ENCODE assay signal across 8 cellular contexts in the genomic region with DNA sequence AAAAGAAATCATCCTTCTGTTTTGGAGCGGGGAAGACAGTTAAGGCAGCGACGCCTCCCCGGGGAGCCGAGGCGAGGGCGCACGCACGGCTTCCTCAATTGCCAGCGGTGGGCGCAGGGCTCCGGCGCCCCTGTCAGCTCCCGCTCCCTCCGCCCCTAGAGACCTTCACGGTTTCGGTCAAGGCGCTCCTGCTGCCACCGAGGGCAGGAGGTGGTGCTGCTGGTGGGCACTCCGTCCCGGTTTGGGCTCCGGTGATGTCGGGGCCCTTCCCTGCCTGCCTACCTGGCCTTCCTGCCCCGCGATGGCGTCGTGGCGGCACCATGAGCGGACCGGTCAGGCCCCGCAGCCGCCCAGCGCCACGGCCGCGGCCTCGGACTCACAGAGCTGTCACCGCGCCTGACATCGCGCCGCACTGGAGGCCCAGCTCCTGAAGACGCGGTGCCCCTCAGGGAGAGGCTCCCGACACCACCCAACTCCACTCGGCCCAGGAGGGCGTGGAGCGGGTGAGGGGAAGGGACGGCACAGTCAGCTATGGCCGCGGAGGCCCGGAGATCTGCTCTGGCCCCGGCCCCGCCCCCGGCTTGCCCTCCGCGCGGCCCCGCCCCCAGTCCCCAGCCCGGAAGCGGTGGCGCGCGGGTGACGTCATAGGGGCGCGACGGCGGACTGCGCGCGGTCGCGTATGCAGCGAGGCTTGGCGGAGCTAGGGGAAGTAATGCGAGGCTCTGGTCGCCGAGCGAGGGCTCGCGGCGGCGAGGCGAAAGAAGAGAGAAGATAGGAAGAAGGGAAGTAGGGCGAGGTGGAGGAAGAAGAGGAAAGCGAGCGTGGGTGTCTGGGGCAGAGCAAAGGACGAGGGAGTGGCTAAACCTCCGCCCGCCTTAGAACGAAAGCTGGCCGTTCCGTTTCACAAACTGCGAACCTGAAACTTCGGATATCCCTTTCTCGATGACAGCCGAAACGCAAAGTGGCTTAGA. TPM values are rescaled to one million over a fixed set of nuclear protein-coding genes. Genes with fewer than 3 reads are reported as not detected.
A peak's percentile ranks its signal among the peaks of the same experiment; 100 is the strongest.
DNase-seq lines count a peak whose midpoint lies in the region; ATAC-seq, FAIRE-seq and TF ChIP-seq lines count a peak whose summit lies in the region.

A gene with protein sequence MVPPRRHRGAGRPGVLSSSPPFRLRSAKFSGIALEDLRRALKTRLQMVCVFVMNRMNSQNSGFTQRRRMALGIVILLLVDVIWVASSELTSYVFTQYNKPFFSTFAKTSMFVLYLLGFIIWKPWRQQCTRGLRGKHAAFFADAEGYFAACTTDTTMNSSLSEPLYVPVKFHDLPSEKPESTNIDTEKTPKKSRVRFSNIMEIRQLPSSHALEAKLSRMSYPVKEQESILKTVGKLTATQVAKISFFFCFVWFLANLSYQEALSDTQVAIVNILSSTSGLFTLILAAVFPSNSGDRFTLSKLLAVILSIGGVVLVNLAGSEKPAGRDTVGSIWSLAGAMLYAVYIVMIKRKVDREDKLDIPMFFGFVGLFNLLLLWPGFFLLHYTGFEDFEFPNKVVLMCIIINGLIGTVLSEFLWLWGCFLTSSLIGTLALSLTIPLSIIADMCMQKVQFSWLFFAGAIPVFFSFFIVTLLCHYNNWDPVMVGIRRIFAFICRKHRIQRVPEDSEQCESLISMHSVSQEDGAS (minus strand): TSS at position 555 of the 971 bp plus-strand sequence. CDS start 233 bp downstream, at position 322.

- H3K9me2 ChIP-seq in OCI-LY7 (ENCODE audit: insufficient read depth, low read length): no peaks in the 10 kb centered on the region

- H2AK9ac ChIP-seq in IMR-90 (replicated peaks; ENCODE audit: low read depth, low read length, poor library complexity): peak within 1 kb of the TSS; percentile 98

- peak within 1 kb of the TSS; percentile 95 for H4K5ac ChIP-seq in IMR-90 (ENCODE audit: low read depth, low read length)

- peak within 1 kb of the TSS; percentile 99 for H3K23ac ChIP-seq in IMR-90 (ENCODE audit: low read depth, low read length)

- peak; percentile 64 for FAIRE-seq in endothelial cell of umbilical vein (lab: Jason Lieb, UNC)

- H3K9me1 ChIP-seq in IMR-90 (ENCODE audit: insufficient read depth, low read length): no peaks in the 10 kb centered on the region; the same call in 1 of the 2 replicates
- H3K9me1 ChIP-seq in endothelial cell of umbilical vein (replicated peaks; ENCODE audit: control insufficient read depth, extremely low read depth, insufficient read depth, low read length): no peaks in the 10 kb centered on the region

- H3K9me3 ChIP-seq in IMR-90 (ENCODE audit: control insufficient read depth, insufficient read depth, low read length): no peaks in the 10 kb centered on the region
- H3K9me3 ChIP-seq in OCI-LY7 (ENCODE audit: low read length): no peaks in the 10 kb centered on the region
- no peaks in the 10 kb centered on the region for H3K9me3 ChIP-seq in endothelial cell of umbilical vein (replicated peaks; ENCODE audit: control insufficient read depth, insufficient read depth, low read length)
- no peaks in the 10 kb centered on the region for H3K9me3 ChIP-seq in mononuclear cell (ENCODE audit: low read depth, low read length)

- H2BK15ac ChIP-seq in IMR-90 (ENCODE audit: low read depth, low read length): peak within 1 kb of the TSS; percentile 48; the same call in 2 of the 3 replicates

- no peak for TF ChIP-seq RAD21 in IMR-90 (IDR thresholded peaks at IDR 0.05; ENCODE audit: low read length)

- H3K79me2 ChIP-seq in OCI-LY7 (ENCODE audit: insufficient read depth, low read depth, low read length): peaks cover 50% of the 10 kb centered on the region
- H3K79me2 ChIP-seq in endothelial cell of umbilical vein (ENCODE audit: control insufficient read depth, insufficient read depth, low read length): peaks cover 25% of the 10 kb centered on the region

- H3K4me2 ChIP-seq in IMR-90 (ENCODE audit: low read depth, low read length) (peak within 1 kb of the TSS; percentile 90), OCI-LY7 (ENCODE audit: low read length) (peak within 1 kb of the TSS; percentile 85), endothelial cell of umbilical vein (ENCODE audit: insufficient read depth, low read length) (peak within 1 kb of the TSS; percentile 91)

- H3K14ac ChIP-seq in IMR-90 (replicated peaks; ENCODE audit: low read depth, low read length): peak within 1 kb of the TSS; percentile 99

- H3K79me1 ChIP-seq in IMR-90 (ENCODE audit: low read depth in 1 of 2, low read length in 2 of 2): peaks cover 6 to 35% of the 10 kb centered on the region in 2 experiments

- H3K36me3 ChIP-seq in IMR-90 (ENCODE audit: control insufficient read depth, insufficient read depth, low read length) (peaks cover 1% of the 10 kb centered on the region; the same call in 1 of the 2 replicates), OCI-LY7 (ENCODE audit: insufficient read depth, low read length) (peaks cover 22% of the 10 kb centered on the region), endothelial cell of umbilical vein (ENCODE audit: control insufficient read depth in 2 of 2, extremely low read depth in 1 of 2, insufficient read depth in 2 of 2, low read length in 2 of 2) (peaks cover 0 to 4% of the 10 kb centered on the region in 2 experiments)

- in situ Hi-C loops in IMR-90 (cut with MboI; ENCODE audit: low sequenced_read_pairs): loop anchor here (5.0 kb wide), 1 partner anchor 131 kb away; no protein-coding TSS in a partner anchor

- BruUV-seq in IMR-90 (replicated peaks; lab: Mats Ljungman, UMichigan): no TSS peak
- BruUV-seq in OCI-LY7 (replicated peaks; lab: Mats Ljungman, UMichigan): no TSS peak
- no TSS peak for BruUV-seq in endothelial cell of umbilical vein (replicated peaks; lab: Mats Ljungman, UMichigan)

- WGBS in IMR-90 (ENCODE audit: extremely low coverage in 2 of 2, insufficient read length in 1 of 2), 2 experiments: 1% methylated on average over 37 of the region's 99 CpGs; no CpG with 5 or more reads in 1 of the 2 experiments

- H3K4me1 ChIP-seq in IMR-90 (ENCODE audit: control insufficient read depth, insufficient read depth, low read length) (0 out of 2 replicates have a peak, but pooled peaks cover 2% of the 10 kb centered on the region), OCI-LY7 (ENCODE audit: insufficient read depth, low read length, poor library complexity, severe bottlenecking) (peaks cover 25% of the 10 kb centered on the region), endothelial cell of umbilical vein (ENCODE audit: control insufficient read depth, extremely low read depth, insufficient read depth, low read length) (peaks cover 29% of the 10 kb centered on the region), mononuclear cell (ENCODE audit: insufficient read depth, low read length) (peaks cover 17% of the 10 kb centered on the region)

- POLR2A ChIA-PET in IMR-90 (lab: Charles Lee; ENCODE audit: unreplicated experiment): interaction anchor here (0.7 to 1.4 kb wide), 6 partner anchors 12 to 138 kb away, joined by 3 to 7 read pairs (median 3); a partner anchor contains a TSS
- POLR2A ChIA-PET in OCI-LY7 (lab: Charles Lee): interaction anchor here (0.5 to 2.5 kb wide), 24 partner anchors 10 to 301 kb away, joined by 3 to 9 read pairs (median 3); a partner anchor contains a TSS
- POLR2A ChIA-PET in endothelial cell of umbilical vein (lab: Charles Lee): interaction anchor here (0.5 to 1.4 kb wide), 4 partner anchors 15 to 138 kb away, joined by 3 to 9 read pairs (median 4); a partner anchor contains a TSS

- H2AFZ ChIP-seq in IMR-90 (replicated peaks; ENCODE audit: low read length, poor library complexity) (peak within 1 kb of the TSS; percentile 99), OCI-LY7 (ENCODE audit: low read length) (peak within 1 kb of the TSS; percentile 75), endothelial cell of umbilical vein (ENCODE audit: low read depth, low read length) (peak within 1 kb of the TSS; percentile 95)

- H2BK5ac ChIP-seq in IMR-90 (ENCODE audit: low read depth, low read length, poor library complexity, severe bottlenecking): peak within 1 kb of the TSS; percentile 95

- H3K9ac ChIP-seq in IMR-90 (ENCODE audit: low read depth, low read length) (peak within 1 kb of the TSS; percentile 99), endothelial cell of umbilical vein (replicated peaks; ENCODE audit: extremely low read depth, insufficient read depth, low read length) (peak within 1 kb of the TSS; percentile 88)

- TF ChIP-seq POLR2A in IMR-90 (IDR thresholded peaks at IDR 0.05; ENCODE audit: low read depth, low read length) (peak; percentile 89), endothelial cell of umbilical vein (IDR thresholded peaks at IDR 0.05; ENCODE audit: low read depth, low read length) (peak; percentile 92)

- H3K4me3 ChIP-seq in IMR-90 (ENCODE audit: insufficient read depth, low read depth, low read length): peak within 1 kb of the TSS; percentile 87
- H3K4me3 ChIP-seq in OCI-LY7 (ENCODE audit: low read depth, low read length, poor library complexity, severe bottlenecking): peak within 1 kb of the TSS; percentile 89
- peak within 1 kb of the TSS; percentile 91 to 97 (median 96) for H3K4me3 ChIP-seq in endothelial cell of umbilical vein (replicated peaks in 1 of 3; ENCODE audit: insufficient read depth in 1 of 3, low read depth in 1 of 3, low read length in 3 of 3)
- H3K4me3 ChIP-seq in mononuclear cell (ENCODE audit: low read length): peak within 1 kb of the TSS; percentile 88

- peak within 1 kb of the TSS; percentile 88 for H3K18ac ChIP-seq in IMR-90 (ENCODE audit: low read depth, low read length)

- peak; percentile 72 for DNase-seq in DMS 273 treated with DMSO at 0.1 percent for 48 hours (lab: John Stamatoyannopoulos, UW)
- peak; percentile 86 for DNase-seq in IMR-90
- DNase-seq in OCI-LY7 (ENCODE audit: low spot score): peak; percentile 95
- DNase-seq in activated T-cell treated with anti-CD3 and anti-CD28 coated beads for 1 hour (ENCODE audit: low read depth): peak; percentile 95
- DNase-seq in endothelial cell of umbilical vein (ENCODE audit: low read depth, low spot score): peak; percentile 92
- DNase-seq in stimulated activated CD8-positive, alpha-beta memory T cell treated with anti-CD3 and anti-CD28 coated beads, Interleukin-2, amount 100 ng/mL, for 48 hours (ENCODE audit: low read depth in 2 of 2): peak; percentile 92 to 94

- H2BK120ac ChIP-seq in IMR-90 (ENCODE audit: low read depth, low read length): peak within 1 kb of the TSS; percentile 84

- ATAC-seq in GM21529 (IDR thresholded peaks at IDR 0.05; ENCODE audit: unreplicated experiment) (peak; percentile 83), IMR-90 (ENCODE audit: low read depth) (peak; percentile 98)

- H3K27me3 ChIP-seq in IMR-90 (ENCODE audit: control insufficient read depth, insufficient read depth, low read length) (no peaks in the 10 kb centered on the region), endothelial cell of umbilical vein (ENCODE audit: control insufficient read depth in 2 of 2, insufficient read depth in 2 of 2, low read length in 2 of 2) (no peaks in the 10 kb centered on the region), mononuclear cell (ENCODE audit: insufficient read depth, low read length) (no peaks in the 10 kb centered on the region)

- no peak for TF ChIP-seq CTCF in IMR-90 (conservative IDR thresholded peaks at IDR 0.05; ENCODE audit: low read depth, low read length)
- TF ChIP-seq CTCF in OCI-LY7 (conservative IDR thresholded peaks at IDR 0.05; ENCODE audit: low read length): no peak
- TF ChIP-seq CTCF in endothelial cell of umbilical vein (IDR thresholded peaks at IDR 0.05; ENCODE audit: extremely low read depth in 1 of 2, insufficient read depth in 1 of 2, low read depth in 1 of 2, low read length in 2 of 2): no peak

- peaks cover 12% of the 10 kb centered on the region; the same call in 1 of the 2 replicates for H4K20me1 ChIP-seq in IMR-90 (ENCODE audit: insufficient read depth, low read length)
- peaks cover 10% of the 10 kb centered on the region; the same call in 1 of the 2 replicates for H4K20me1 ChIP-seq in OCI-LY7 (ENCODE audit: insufficient read depth, low read length)
- no peaks in the 10 kb centered on the region for H4K20me1 ChIP-seq in endothelial cell of umbilical vein (replicated peaks; ENCODE audit: control insufficient read depth, extremely low read depth, insufficient read depth, low read length)

- CTCF ChIA-PET in IMR-90 (lab: Yijun Ruan, JAX) (interaction anchor here (1.1 kb wide), 1 partner anchor 13 kb away, joined by 3 read pairs; no protein-coding TSS in a partner anchor), OCI-LY7 (lab: Charles Lee; ENCODE audit: unreplicated experiment) (interaction anchor here (0.6 to 1.0 kb wide), 3 partner anchors 131 to 140 kb away, joined by 3 to 4 read pairs (median 3); no protein-coding TSS in a partner anchor), endothelial cell of umbilical vein (lab: Charles Lee) (interaction anchor here (0.9 to 1.8 kb wide), 12 partner anchors 13 to 203 kb away, joined by 3 to 10 read pairs (median 3); a partner anchor contains a TSS)

- H3K27ac ChIP-seq in IMR-90 (ENCODE audit: insufficient read depth, low read length) (peak within 1 kb of the TSS; percentile 99), OCI-LY7 (ENCODE audit: low read depth, low read length, poor library complexity, severe bottlenecking) (peak within 1 kb of the TSS; percentile 93), endothelial cell of umbilical vein (ENCODE audit: insufficient read depth, low read depth, low read length) (peak within 1 kb of the TSS; percentile 75)

- H3K56ac ChIP-seq in IMR-90 (ENCODE audit: extremely low read depth, insufficient read depth, low read length): peak within 1 kb of the TSS; percentile 98

- H2AK5ac ChIP-seq in IMR-90 (ENCODE audit: low read depth, low read length): peak within 1 kb of the TSS; percentile 83; the same call in 1 of the 2 replicates

- H4K8ac ChIP-seq in IMR-90 (ENCODE audit: low read depth in 2 of 2, low read length in 2 of 2): peak within 1 kb of the TSS; percentile 84 to 99

- intact Hi-C loops in IMR-90 (cut with micrococcal nuclease) (loop anchor here (1.0 to 10.0 kb wide), 3 partner anchors 62 to 798 kb away; no protein-coding TSS in a partner anchor), OCI-LY7 (cut with micrococcal nuclease; ENCODE audit: unreplicated experiment) (loop anchor here (1.0 to 10.0 kb wide), 3 partner anchors 105 to 152 kb away; no protein-coding TSS in a partner anchor), endothelial cell of umbilical vein (cut with micrococcal nuclease) (loop anchor here (1.0 to 5.0 kb wide), 5 partner anchors 62 to 211 kb away; no protein-coding TSS in a partner anchor)

- H2BK20ac ChIP-seq in IMR-90 (ENCODE audit: low read depth, low read length): 0 out of 2 replicates have a peak within 1 kb of the TSS, but pooled peaks have one; percentile 6

- H4K91ac ChIP-seq in IMR-90 (ENCODE audit: insufficient read depth, low read depth, low read length): peak within 1 kb of the TSS; percentile 91

- dilution Hi-C loops in IMR-90 (cut with HindIII; ENCODE audit: low sequenced_read_pairs, unreplicated experiment): no loop called here
- dilution Hi-C loops in endothelial cell of umbilical vein (cut with MboI; ENCODE audit: extremely low pct_ligation_motif_present, low sequenced_read_pairs): no loop called here

- peak within 1 kb of the TSS; percentile 97 for H3K4ac ChIP-seq in IMR-90 (ENCODE audit: low read depth, low read length)

RNA-seq across cellular contexts. Expression of the gene that starts here (rescaled TPM):
- total RNA-seq in IMR-90 (2012; rRNA removed) (93.4 and 106 TPM in 2 replicates), OCI-LY7 (2022) (56.3 and 58.8 TPM in 2 replicates), endothelial cell of umbilical vein (46.6 and 51.1 TPM in 2 replicates), mononuclear cell (37.8 TPM)
- polyA plus RNA-seq in IMR-90 (2012; rRNA removed) (22.6 and 30.5 TPM in 2 replicates), endothelial cell of umbilical vein (18.3 and 22.4 TPM in 2 replicates)
- polyA plus RNA-seq in IMR-90 (2012; cell fraction: cytosol; rRNA removed): 12.8 and 14.6 TPM in 2 replicates
- 10.0 and 41.8 TPM in 2 replicates for polyA plus RNA-seq in IMR-90 (2012; cell fraction: nucleus; rRNA removed; ENCODE audit: low replicate concordance)
- 45.4 and 51.1 TPM in 2 replicates for total RNA-seq in OCI-LY7 (2014; rRNA removed; shearing (Covaris generic))
- 18.3 and 19.0 TPM in 2 replicates for polyA plus RNA-seq in endothelial cell of umbilical vein (2011; cell fraction: cytosol; rRNA removed)
- polyA plus RNA-seq in endothelial cell of umbilical vein (2011; cell fraction: nucleus; rRNA removed): 25.2 and 26.3 TPM in 2 replicates
- polyA plus RNA-seq in endothelial cell of umbilical vein (2012): 23.6 and 33.6 TPM in 2 replicates
- 60.1 and 70.3 TPM in 2 replicates for polyA minus RNA-seq in endothelial cell of umbilical vein
- polyA minus RNA-seq in endothelial cell of umbilical vein (2011; cell fraction: cytosol; rRNA and poly(A)+ RNA removed): 38.3 TPM
- polyA minus RNA-seq in endothelial cell of umbilical vein (2011; cell fraction: nucleus; rRNA and poly(A)+ RNA removed): 65.6 and 97.3 TPM in 2 replicates

Comparison
In these comparisons a context has a peak if more than half of its experiments do, and no peak if none do; other contexts are left out.
1. Peak in every context shown above with its lines: DNase-seq, ATAC-seq, H3K4me3 ChIP-seq and H3K27ac ChIP-seq.